In genomic region chr3:121989943-121990342, GRCh38 we compare ENCODE assay signal across 17 cellular contexts. TPM values are rescaled to one million over a fixed set of nuclear protein-coding genes. Genes with fewer than 3 reads are reported as not detected.
A peak's percentile ranks its signal among the peaks of the same experiment; 100 is the strongest.
DNase-seq lines count a peak whose midpoint lies in the region; ATAC-seq and TF ChIP-seq lines count a peak whose summit lies in the region.
"Had no signal": no experiment of that assay in that cellular context is flagged by ENCODE, and none has a peak within 500 bp of the region (broad histone marks: within the 10 kb centered on the region; RNA-seq: fewer than 3 reads in every experiment).

No MANE protein-coding gene starts in this region.

- no peaks in the 10 kb centered on the region for H3K9me3 ChIP-seq in OCI-LY1 (ENCODE audit: low read length)
- H3K9me3 ChIP-seq: SJSA1, upper lobe of left lung had no signal

- no peak overlapping the region for H3K27ac Mint-ChIP-seq in activated CD4-positive, alpha-beta T cell treated with anti-CD3 and anti-CD28 coated beads, Interleukin-2, amount 10 ng/mL, durations not matched to agents 24 days and 14 days
- H3K27ac Mint-ChIP-seq in activated CD4-positive, alpha-beta T cell treated with anti-CD3 and anti-CD28 coated beads for 36 hours = no peak overlapping the region
- H3K27ac Mint-ChIP-seq: activated T-helper 17 cell treated with anti-CD3 and anti-CD28 coated beads, Interleukin-2, amount 50 U/mL, for 72 hours had no signal

- H3K9me3 Mint-ChIP-seq in activated CD4-positive, alpha-beta T cell treated with anti-CD3 and anti-CD28 coated beads, Interleukin-2, amount 10 ng/mL, durations not matched to agents 24 days and 14 days = peaks cover 4% of the 10 kb centered on the region
- H3K9me3 Mint-ChIP-seq in activated CD4-positive, alpha-beta T cell treated with anti-CD3 and anti-CD28 coated beads for 36 hours (ENCODE audit: low read depth) = peaks cover 4% of the 10 kb centered on the region
- H3K9me3 Mint-ChIP-seq: activated T-helper 17 cell treated with anti-CD3 and anti-CD28 coated beads, Interleukin-2, amount 50 U/mL, for 72 hours had no signal

- no peaks in the 10 kb centered on the region for H4K20me1 ChIP-seq in OCI-LY1 (ENCODE audit: insufficient read depth, low read length)

- H3K4me3 ChIP-seq in OCI-LY1 (ENCODE audit: low read depth, low read length, poor library complexity, severe bottlenecking) = no peak overlapping the region
- H3K4me3 ChIP-seq in epithelial cell of proximal tubule (ENCODE audit: low read depth, low read length) = no peak overlapping the region
- H3K4me3 ChIP-seq: SJSA1, upper lobe of left lung had no signal

- POLR2A ChIA-PET in activated CD4-positive, alpha-beta T cell treated with anti-CD3 and anti-CD28 coated beads for 36 hours (lab: Charles Lee) = interaction anchor here (0.6 kb wide), 1 partner anchor 333 kb away, joined by 3 read pairs; no protein-coding TSS in a partner anchor

- peak; percentile 54 for DNase-seq in activated CD4-positive, alpha-beta T cell treated with anti-CD3 and anti-CD28 coated beads, Interleukin-2, amount 10 ng/mL, durations not matched to agents 24 days and 14 days
- DNase-seq in activated CD4-positive, alpha-beta T cell treated with anti-CD3 and anti-CD28 coated beads for 36 hours = no peak
- DNase-seq in epithelial cell of proximal tubule (ENCODE audit: low read depth) (no peak), renal cortical epithelial cell (ENCODE audit: low read depth) (peak; percentile 59), putamen (ENCODE audit: low spot score) (no peak)
- DNase-seq in central memory CD4-positive, alpha-beta T cell = no peak
- DNase-seq: brain microvascular endothelial cell, naive B cell, NCI-H446, upper lobe of left lung had no signal

- no peaks in the 10 kb centered on the region; the same call in 1 of the 2 replicates for H3F3A ChIP-seq in OCI-LY1 (ENCODE audit: insufficient read depth, low read length)

- intact Hi-C loops in activated CD4-positive, alpha-beta T cell treated with anti-CD3 and anti-CD28 coated beads, Interleukin-2, amount 10 ng/mL, durations not matched to agents 24 days and 14 days (cut with micrococcal nuclease) = no loop called here
- intact Hi-C loops in activated CD4-positive, alpha-beta T cell treated with anti-CD3 and anti-CD28 coated beads for 36 hours (cut with DNase I, micrococcal nuclease) = no loop called here

- no peaks in the 10 kb centered on the region for H3K27me3 ChIP-seq in OCI-LY1 (ENCODE audit: insufficient read depth, low read length)
- H3K27me3 ChIP-seq: brain microvascular endothelial cell, SJSA1, upper lobe of left lung had no signal

- no peak for ATAC-seq in activated CD4-positive, alpha-beta T cell treated with anti-CD3 and anti-CD28 coated beads for 36 hours
- no peak for ATAC-seq in GM18867 (IDR thresholded peaks at IDR 0.05; ENCODE audit: unreplicated experiment)
- ATAC-seq: activated CD4-positive, CD25-positive, alpha-beta regulatory T cell treated with anti-CD3 and anti-CD28 coated beads, Interleukin-2, amount 50 U/mL, for 24 hours; activated T-helper 17 cell treated with anti-CD3 and anti-CD28 coated beads, Interleukin-2, amount 50 U/mL, for 72 hours had no signal

- H3K9ac ChIP-seq in OCI-LY1 (ENCODE audit: low read length) = no peak overlapping the region

- H3K36me3 ChIP-seq in OCI-LY1 (ENCODE audit: insufficient read depth, low read length) = peaks cover 4% of the 10 kb centered on the region; the same call in 1 of the 2 replicates
- H3K36me3 ChIP-seq: brain microvascular endothelial cell, SJSA1, upper lobe of left lung had no signal

- no peak overlapping the region for H2AFZ ChIP-seq in OCI-LY1 (ENCODE audit: low read length)

- TF ChIP-seq CTCF in OCI-LY1 (IDR thresholded peaks at IDR 0.05; ENCODE audit: low read length) (peak; percentile 24; the same call in 1 of the 2 replicates), epithelial cell of proximal tubule (conservative IDR thresholded peaks at IDR 0.05; ENCODE audit: low read depth, low read length) (peak; percentile 53)

- H3K9me2 ChIP-seq in OCI-LY1 (ENCODE audit: low read depth, low read length) = no peaks in the 10 kb centered on the region

- no peak overlapping the region for H3K27ac ChIP-seq in OCI-LY1 (ENCODE audit: low read depth, low read length, poor library complexity, severe bottlenecking)
- H3K27ac ChIP-seq: brain microvascular endothelial cell, epithelial cell of prostate, SJSA1, upper lobe of left lung had no signal

- H3K36me3 Mint-ChIP-seq in activated CD4-positive, alpha-beta T cell treated with anti-CD3 and anti-CD28 coated beads, Interleukin-2, amount 10 ng/mL, durations not matched to agents 24 days and 14 days (ENCODE audit: low read depth) = no peaks in the 10 kb centered on the region
- H3K36me3 Mint-ChIP-seq in activated CD4-positive, alpha-beta T cell treated with anti-CD3 and anti-CD28 coated beads for 36 hours (ENCODE audit: low read depth) = no peaks in the 10 kb centered on the region

- no peaks in the 10 kb centered on the region for H3K27me3 Mint-ChIP-seq in activated CD4-positive, alpha-beta T cell treated with anti-CD3 and anti-CD28 coated beads, Interleukin-2, amount 10 ng/mL, durations not matched to agents 24 days and 14 days
- peaks cover 2% of the 10 kb centered on the region for H3K27me3 Mint-ChIP-seq in activated CD4-positive, alpha-beta T cell treated with anti-CD3 and anti-CD28 coated beads for 36 hours
- H3K27me3 Mint-ChIP-seq: activated T-helper 17 cell treated with anti-CD3 and anti-CD28 coated beads, Interleukin-2, amount 50 U/mL, for 72 hours; naive B cell had no signal

- H3K4me2 ChIP-seq in OCI-LY1 (ENCODE audit: low read length) = no peak overlapping the region

- CTCF ChIA-PET in activated CD4-positive, alpha-beta T cell treated with anti-CD3 and anti-CD28 coated beads for 36 hours (lab: Charles Lee) = no interaction called here

- peaks cover 9% of the 10 kb centered on the region for H3K4me1 Mint-ChIP-seq in activated CD4-positive, alpha-beta T cell treated with anti-CD3 and anti-CD28 coated beads, Interleukin-2, amount 10 ng/mL, durations not matched to agents 24 days and 14 days
- peaks cover 6% of the 10 kb centered on the region for H3K4me1 Mint-ChIP-seq in activated CD4-positive, alpha-beta T cell treated with anti-CD3 and anti-CD28 coated beads for 36 hours

- no peak overlapping the region for H3K4me3 Mint-ChIP-seq in activated CD4-positive, alpha-beta T cell treated with anti-CD3 and anti-CD28 coated beads, Interleukin-2, amount 10 ng/mL, durations not matched to agents 24 days and 14 days
- no peak overlapping the region for H3K4me3 Mint-ChIP-seq in activated CD4-positive, alpha-beta T cell treated with anti-CD3 and anti-CD28 coated beads for 36 hours
- H3K4me3 Mint-ChIP-seq: activated T-helper 17 cell treated with anti-CD3 and anti-CD28 coated beads, Interleukin-2, amount 50 U/mL, for 72 hours had no signal

- H3K4me1 ChIP-seq in OCI-LY1 (ENCODE audit: insufficient read depth, low read length, severe bottlenecking) = peaks cover 64% of the 10 kb centered on the region
- H3K4me1 ChIP-seq: SJSA1 had no signal

- no peaks in the 10 kb centered on the region for H3K79me2 ChIP-seq in OCI-LY1 (ENCODE audit: insufficient read depth, low read length)

RNA-seq across cellular contexts. Expression of gene ILDR1, which starts 32.1 kb away (rescaled TPM):
- total RNA-seq in activated CD4-positive, alpha-beta T cell treated with anti-CD3 and anti-CD28 coated beads, Interleukin-2, amount 10 ng/mL, durations not matched to agents 24 days and 14 days = 0.16 and 0.17 TPM in 2 replicates
- under 1 TPM; 0.09 to 0.11 TPM for total RNA-seq in activated CD4-positive, alpha-beta T cell treated with anti-CD3 and anti-CD28 coated beads for 36 hours
- total RNA-seq in epithelial cell of proximal tubule (2.2 and 2.8 TPM in 2 replicates), renal cortical epithelial cell (2.7 and 2.8 TPM in 2 replicates)
- total RNA-seq: H4, SJSA1 had no signal

Comparison
In these comparisons a context has a peak if more than half of its experiments do, and no peak if none do; other contexts are left out.
1. DNase-seq: peak in activated CD4-positive, alpha-beta T cell treated with anti-CD3 and anti-CD28 coated beads, Interleukin-2, amount 10 ng/mL, durations not matched to agents 24 days and 14 days (single experiment) and renal cortical epithelial cell (single experiment); none in activated CD4-positive, alpha-beta T cell treated with anti-CD3 and anti-CD28 coated beads for 36 hours (single experiment), epithelial cell of proximal tubule (single experiment), central memory CD4-positive, alpha-beta T cell (single experiment) and putamen (single experiment).